Comparison of ENCODE assay signal across 1 cellular context in genomic region chr2:200454839-200455801, GRCh38.
TF ChIP-seq lines count a peak whose summit lies in the region.

No MANE protein-coding gene starts in this region.

TF ChIP-seq in WTC11, 78 proteins besides CTCF, POLR2A, EP300 and RAD21 (continued from another document):
- TF ChIP-seq, protein P1, sequence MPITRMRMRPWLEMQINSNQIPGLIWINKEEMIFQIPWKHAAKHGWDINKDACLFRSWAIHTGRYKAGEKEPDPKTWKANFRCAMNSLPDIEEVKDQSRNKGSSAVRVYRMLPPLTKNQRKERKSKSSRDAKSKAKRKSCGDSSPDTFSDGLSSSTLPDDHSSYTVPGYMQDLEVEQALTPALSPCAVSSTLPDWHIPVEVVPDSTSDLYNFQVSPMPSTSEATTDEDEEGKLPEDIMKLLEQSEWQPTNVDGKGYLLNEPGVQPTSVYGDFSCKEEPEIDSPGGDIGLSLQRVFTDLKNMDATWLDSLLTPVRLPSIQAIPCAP (CRISPR knock-in tag; IDR thresholded peaks at IDR 0.05), result no peak
